30 cellular contexts compared by ENCODE assay signal in genomic region chr2:145729481-145729880, GRCh38.
"Had no signal": no experiment of that assay in that cellular context is flagged by ENCODE, and none has a peak within 500 bp of the region (broad histone marks: within the 10 kb centered on the region; RNA-seq: fewer than 3 reads in every experiment).

No MANE protein-coding gene starts in this region.

- H3K27ac Mint-ChIP-seq: naive thymus-derived CD8-positive, alpha-beta T cell; natural killer cell treated with Interleukin-12 subunit alpha and Interleukin-12 subunit beta and Interleukin-15 and Interleukin-18, amount 100 ng/mL, for 72 hours; nephron progenitor cell; progenitor cell of endocrine pancreas; stimulated activated effector memory CD8-positive, alpha-beta T cell treated with anti-CD3 and anti-CD28 coated beads, Interleukin-12 subunit alpha, Interleukin-12 subunit beta, amount 100 ng/mL, for 72 hours; stimulated activated naive B cell treated with anti-CD40 and anti-IgM and Interleukin-4, amounts not matched to agents 10 μg/mL and 1 μg/mL and 100 μg/mL, for 72 hours; stimulated activated naive CD8-positive, alpha-beta T cell treated with anti-CD3 and anti-CD28 coated beads, Interleukin-15, Interleukin-2, amounts not matched to agents 100 ng/mL and 50 ng/mL, for 24 hours had no signal

- H3K27me3 Mint-ChIP-seq: progenitor cell of endocrine pancreas; stimulated activated naive B cell treated with anti-CD40 and anti-IgM and Interleukin-4, amounts not matched to agents 10 μg/mL and 1 μg/mL and 100 μg/mL, for 72 hours; stimulated activated naive CD8-positive, alpha-beta T cell treated with anti-CD3 and anti-CD28 coated beads, Interleukin-15, Interleukin-2, amounts not matched to agents 100 ng/mL and 50 ng/mL, for 24 hours had no signal

- H3K4me1 ChIP-seq: parathyroid adenoma, psoas muscle, stomach, thyroid gland, tibial nerve, upper lobe of left lung, vagina had no signal

- H2AFZ ChIP-seq: parathyroid adenoma had no signal

- H3K79me2 ChIP-seq: parathyroid adenoma had no signal

- H3K27ac ChIP-seq: neutrophil, ovary, parathyroid adenoma, psoas muscle, skin epidermis, stomach, thoracic aorta, thyroid gland, tibial nerve, upper lobe of left lung, vagina had no signal

- DNase-seq: naive thymus-derived CD8-positive, alpha-beta T cell; nephron progenitor cell; nucleus accumbens; ovary; posterior cingulate gyrus; psoas muscle; right cardiac atrium; stimulated activated CD4-positive, alpha-beta T cell treated with anti-CD3 and anti-CD28 coated beads, Interleukin-15, amount 100 ng/mL, for 24 hours; stimulated activated CD4-positive, alpha-beta T cell treated with anti-CD3 and anti-CD28 coated beads, Interleukin-2, amount 100 ng/mL, for 24 hours; stimulated activated CD4-positive, alpha-beta T cell treated with anti-CD3 and anti-CD28 coated beads, Interleukin-2, amount 100 ng/mL, for 48 hours; stimulated activated CD4-positive, alpha-beta T cell treated with anti-CD3 and anti-CD28 coated beads, Interleukin-4, amount 100 ng/mL, for 24 hours; stimulated activated naive B cell treated with anti-CD40 and anti-IgM and Interleukin-4, amounts not matched to agents 10 μg/mL and 1 μg/mL and 100 μg/mL, for 72 hours; stimulated activated naive CD4-positive, alpha-beta T cell treated with Interleukin-2 at 50 U/mL for 16 hours; stomach; thyroid gland; trophoblast cell; upper lobe of left lung had no signal

- H3K36me3 Mint-ChIP-seq: naive thymus-derived CD8-positive, alpha-beta T cell; natural killer cell treated with Interleukin-12 subunit alpha and Interleukin-12 subunit beta and Interleukin-15 and Interleukin-18, amount 100 ng/mL, for 72 hours; stimulated activated effector memory CD8-positive, alpha-beta T cell treated with anti-CD3 and anti-CD28 coated beads, Interleukin-12 subunit alpha, Interleukin-12 subunit beta, amount 100 ng/mL, for 72 hours; stimulated activated naive B cell treated with anti-CD40 and anti-IgM and Interleukin-4, amounts not matched to agents 10 μg/mL and 1 μg/mL and 100 μg/mL, for 72 hours had no signal

- H3K36me3 ChIP-seq: neutrophil, ovary, stomach, thoracic aorta, thyroid gland, tibial nerve, upper lobe of left lung, vagina had no signal

- ATAC-seq: naive thymus-derived CD8-positive, alpha-beta T cell; natural killer cell treated with Interleukin-12 subunit alpha and Interleukin-12 subunit beta and Interleukin-15 and Interleukin-18, amount 100 ng/mL, for 72 hours; psoas muscle; right cardiac atrium; sciatic nerve; stimulated activated effector memory CD8-positive, alpha-beta T cell treated with anti-CD3 and anti-CD28 coated beads, Interleukin-12 subunit alpha, Interleukin-12 subunit beta, amount 100 ng/mL, for 72 hours; stimulated activated naive B cell treated with anti-CD40 and anti-IgM and Interleukin-4, amounts not matched to agents 10 μg/mL and 1 μg/mL and 100 μg/mL, for 72 hours had no signal

- H3K27me3 ChIP-seq: neutrophil, ovary, stomach, thyroid gland, tibial nerve, upper lobe of left lung, vagina had no signal

- H3K9ac ChIP-seq: parathyroid adenoma had no signal

- H3K4me3 Mint-ChIP-seq: naive thymus-derived CD8-positive, alpha-beta T cell; natural killer cell treated with Interleukin-12 subunit alpha and Interleukin-12 subunit beta and Interleukin-15 and Interleukin-18, amount 100 ng/mL, for 72 hours; nephron progenitor cell; neural crest cell; stimulated activated effector memory CD8-positive, alpha-beta T cell treated with anti-CD3 and anti-CD28 coated beads, Interleukin-12 subunit alpha, Interleukin-12 subunit beta, amount 100 ng/mL, for 72 hours; stimulated activated naive B cell treated with anti-CD40 and anti-IgM and Interleukin-4, amounts not matched to agents 10 μg/mL and 1 μg/mL and 100 μg/mL, for 72 hours; stimulated activated naive CD8-positive, alpha-beta T cell treated with anti-CD3 and anti-CD28 coated beads, Interleukin-15, Interleukin-2, amounts not matched to agents 100 ng/mL and 50 ng/mL, for 24 hours had no signal

- H3K9me3 Mint-ChIP-seq: nephron progenitor cell; stimulated activated naive B cell treated with anti-CD40 and anti-IgM and Interleukin-4, amounts not matched to agents 10 μg/mL and 1 μg/mL and 100 μg/mL, for 72 hours had no signal

- H3K9me3 ChIP-seq: neutrophil, ovary, psoas muscle, stomach, thoracic aorta, thyroid gland, tibial nerve, upper lobe of left lung, vagina had no signal

- H3K4me3 ChIP-seq: ovary, psoas muscle, skin epidermis, stomach, thoracic aorta, thyroid gland, tibial nerve, upper lobe of left lung, vagina had no signal

- FAIRE-seq: urothelium cell line had no signal

- H3K4me1 Mint-ChIP-seq: naive thymus-derived CD8-positive, alpha-beta T cell; nephron progenitor cell; neural crest cell; stimulated activated effector memory CD8-positive, alpha-beta T cell treated with anti-CD3 and anti-CD28 coated beads, Interleukin-12 subunit alpha, Interleukin-12 subunit beta, amount 100 ng/mL, for 72 hours had no signal
